14 cellular contexts compared by ENCODE assay signal in the genomic region with DNA sequence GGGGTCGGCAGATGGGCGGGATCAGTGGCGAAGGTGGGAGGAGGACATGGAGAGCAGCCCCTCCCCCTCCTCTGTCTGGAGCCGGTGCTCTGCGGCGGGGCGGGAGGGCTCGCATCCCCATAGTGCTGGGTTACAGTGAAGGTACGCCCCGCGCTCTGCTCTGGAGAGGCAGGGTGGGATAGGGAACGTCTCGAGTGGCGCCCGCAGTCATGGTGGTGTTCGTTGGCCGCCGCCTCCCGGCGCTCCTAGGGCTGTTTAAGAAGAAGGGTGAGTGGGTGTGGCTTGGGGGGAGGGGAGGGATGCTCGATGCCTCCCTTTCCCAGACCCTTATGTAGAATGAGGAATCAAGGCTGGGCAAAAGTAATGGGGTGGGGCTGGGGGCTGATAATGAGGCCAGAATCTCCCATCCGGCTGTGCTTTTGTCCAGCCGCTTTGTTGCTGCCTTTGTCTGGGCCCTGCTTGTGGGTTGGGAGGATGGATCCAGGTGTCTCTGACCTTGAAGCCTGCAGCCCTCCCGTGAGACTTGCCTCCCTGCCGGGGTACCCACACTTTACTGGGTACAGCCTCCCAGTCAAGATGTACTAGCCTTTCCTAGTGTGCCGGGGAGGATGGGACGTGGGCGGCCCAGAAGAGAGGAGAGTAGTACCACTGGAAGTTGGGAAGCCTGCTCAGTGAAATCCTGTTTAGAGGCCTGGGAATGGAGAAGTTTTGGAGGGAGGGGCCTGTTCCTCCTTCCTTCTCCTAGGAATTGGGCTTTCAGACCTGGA. TPM values are rescaled to one million over a fixed set of nuclear protein-coding genes. Genes with fewer than 3 reads are reported as not detected.
DNase-seq lines count a peak whose midpoint lies in the region; ATAC-seq and TF ChIP-seq lines count a peak whose summit lies in the region.
"Had no signal": no experiment of that assay in that cellular context is flagged by ENCODE, and none has a peak within 500 bp of the region (broad histone marks: within the 10 kb centered on the region; RNA-seq: fewer than 3 reads in every experiment).

No MANE protein-coding gene starts in this region.

- H2AFZ ChIP-seq in PC-9, result no peak overlapping the region

- POLR2A ChIA-PET in PC-9 (lab: Charles Lee; ENCODE audit: unreplicated experiment), result no interaction called here

- CTCF ChIA-PET in PC-9 (lab: Charles Lee), result no interaction called here

- H3K79me2 ChIP-seq in PC-9 (ENCODE audit: low read depth), result peaks cover 90% of the 10 kb centered on the region

- H3K36me3 ChIP-seq in PC-9 (ENCODE audit: low read depth), result peaks cover 21% of the 10 kb centered on the region; the same call in 1 of the 2 replicates
- H3K36me3 ChIP-seq in iPS-15b (ENCODE audit: control insufficient read depth, insufficient read depth, low read length), result peaks cover 29% of the 10 kb centered on the region

- peaks cover 93% of the 10 kb centered on the region for H3K4me1 ChIP-seq in PC-9 (replicated peaks; ENCODE audit: insufficient read depth)
- H3K4me1 ChIP-seq in iPS-15b (ENCODE audit: control insufficient read depth, insufficient read depth, low read length), result peaks cover 27% of the 10 kb centered on the region

- H4K20me1 ChIP-seq in PC-9 (ENCODE audit: insufficient read depth), result peaks cover 23% of the 10 kb centered on the region

- BruUV-seq in PC-9 (replicated peaks; lab: Mats Ljungman, UMichigan), result no TSS peak

- intact Hi-C loops in PC-9 (cut with micrococcal nuclease; ENCODE audit: unreplicated experiment), result no loop called here

- peaks cover 76% of the 10 kb centered on the region for H3F3A ChIP-seq in PC-9 (ENCODE audit: insufficient read depth, low read depth)

- no peaks in the 10 kb centered on the region for H3K9me2 ChIP-seq in PC-9 (ENCODE audit: insufficient read depth)

- DNase-seq in DMS 273 (lab: John Stamatoyannopoulos, UW; ENCODE audit: unreplicated experiment), result peak; percentile 85
- no peak for DNase-seq in DMS 273 treated with DMSO at 0.1 percent for 48 hours (lab: John Stamatoyannopoulos, UW)
- no peak for DNase-seq in PC-9
- DNase-seq in retina, result peak; percentile 75
- DNase-seq in stimulated activated CD4-positive, alpha-beta T cell treated with anti-CD3 and anti-CD28 coated beads, Interleukin-2, amount 100 ng/mL, for 48 hours, result no peak
- DNase-seq: 8988T; activated CD8-positive, alpha-beta memory T cell treated with anti-CD3 and anti-CD28 coated beads, Interleukin-2, amount 10 ng/mL, durations not matched to agents 7 days and 5 days; MV-4-11; naive thymus-derived CD8-positive, alpha-beta T cell had no signal

- H3K9me3 ChIP-seq in PC-9 (ENCODE audit: insufficient read depth, low read depth) (no peaks in the 10 kb centered on the region), iPS-15b (ENCODE audit: control insufficient read depth, insufficient read depth, low read length) (no peaks in the 10 kb centered on the region)

- no peak for TF ChIP-seq CTCF in PC-9 (conservative IDR thresholded peaks at IDR 0.05)

- H3K27me3 ChIP-seq in PC-9 (ENCODE audit: insufficient read depth, low read depth) (no peaks in the 10 kb centered on the region), iPS-15b (ENCODE audit: control insufficient read depth, insufficient read depth, low read length) (no peaks in the 10 kb centered on the region)

- H3K4me3 ChIP-seq in PC-9, result no peak overlapping the region
- H3K4me3 ChIP-seq in iPS-15b (ENCODE audit: low read depth, low read length), result peak overlapping the region; percentile 82
- H3K4me3 ChIP-seq: skin epidermis had no signal

- H3K4me2 ChIP-seq in PC-9, result peak overlapping the region; percentile 44; the same call in 1 of the 2 replicates

- no peak for ATAC-seq in GM21737 (IDR thresholded peaks at IDR 0.05; ENCODE audit: unreplicated experiment)
- ATAC-seq in GM19395 (IDR thresholded peaks at IDR 0.05; ENCODE audit: unreplicated experiment), result no peak
- ATAC-seq: activated CD8-positive, alpha-beta memory T cell treated with anti-CD3 and anti-CD28 coated beads, Interleukin-2, amount 10 ng/mL, durations not matched to agents 7 days and 5 days; activated naive CD4-positive, alpha-beta T cell treated with anti-CD3 and anti-CD28 coated beads, Interleukin-2, amount 50 U/mL, for 72 hours; naive thymus-derived CD8-positive, alpha-beta T cell had no signal

- H3K27ac ChIP-seq in PC-9, result peak overlapping the region; percentile 52; the same call in 1 of the 2 replicates

- H3K9ac ChIP-seq in iPS-15b (ENCODE audit: low read depth, low read length), result peak overlapping the region; percentile 49

RNA-seq across cellular contexts. Expression of a gene that starts 51.4 kb away (rescaled TPM):
- total RNA-seq in PC-9 (2021), result 180 and 187 TPM in 2 replicates

RNA-seq across cellular contexts. Expression of a gene that starts 51.7 kb away (rescaled TPM):
- 42.4 and 47.0 TPM in 2 replicates for total RNA-seq in PC-9 (2021)

Comparison
In these comparisons a context has a peak if more than half of its experiments do, and no peak if none do; other contexts are left out.
1. DNase-seq: peak in DMS 273 (single experiment) and retina (single experiment); none in DMS 273 treated with DMSO at 0.1 percent for 48 hours (single experiment), PC-9 (0 of 2) and stimulated activated CD4-positive, alpha-beta T cell treated with anti-CD3 and anti-CD28 coated beads, Interleukin-2, amount 100 ng/mL, for 48 hours (0 of 2).